Comparison of ENCODE assay signal across 21 cellular contexts in genomic region chr16:64589836-64590235, GRCh38.
DNase-seq lines count a peak whose midpoint lies in the region; ATAC-seq and TF ChIP-seq lines count a peak whose summit lies in the region.
"Had no signal": no experiment of that assay in that cellular context is flagged by ENCODE, and none has a peak within 500 bp of the region (broad histone marks: within the 10 kb centered on the region; RNA-seq: fewer than 3 reads in every experiment).

No MANE protein-coding gene starts in this region.

- H3K79me2 ChIP-seq in GM23248 (ENCODE audit: insufficient read depth) = no peaks in the 10 kb centered on the region

- 0 out of 2 replicates have a peak overlapping the region, but pooled peaks have one; percentile 4 for H3K9ac ChIP-seq in GM23248
- H3K9ac ChIP-seq: KMS-11 had no signal

- no peaks in the 10 kb centered on the region for H3K27me3 ChIP-seq in GM23248 (replicated peaks; ENCODE audit: insufficient read depth)
- H3K27me3 ChIP-seq: cardiac muscle cell, right lobe of liver had no signal

- WGBS in GM23248 (ENCODE audit: low coverage in 1 of 2, low lambda C conversion rate in 2 of 2, missing lambda C conversion rate in 2 of 2), 2 experiments = 5 to 9% methylated on average over 5 of the region's 5 CpGs

- DNase-seq in GM23248 (peak; percentile 93), amniotic stem cell (lab: John Stamatoyannopoulos, UW) (peak; percentile 29), fibroblast of villous mesenchyme (ENCODE audit: low read depth) (peak; percentile 46), stromal cell of bone marrow (ENCODE audit: low read depth) (peak; percentile 57), Right ventricle myocardium inferior (ENCODE audit: missing footprints) (no peak), NK-92 (lab: John Stamatoyannopoulos, UW; ENCODE audit: unreplicated experiment) (no peak)
- DNase-seq: activated CD4-positive, alpha-beta T cell treated with anti-CD3 and anti-CD28 coated beads, Interleukin-2, amount 10 ng/mL, durations not matched to agents 7 days and 5 days; activated naive CD4-positive, alpha-beta T cell treated with anti-CD3 and anti-CD28 coated beads for 36 hours; activated T-cell treated with anti-CD3 and anti-CD28 coated beads for 4 hours; CD4-positive, alpha-beta memory T cell; DMS79 treated with DMSO at 0.1 percent for 48 hours; effector CD8-positive, alpha-beta T cell; immature natural killer cell; NCI-H146; NCI-H510A; right lobe of liver; stimulated activated CD4-positive, alpha-beta T cell treated with anti-CD3 and anti-CD28 coated beads, Interleukin-4, amount 100 ng/mL, for 24 hours had no signal

- no peaks in the 10 kb centered on the region for H3K9me2 ChIP-seq in GM23248 (ENCODE audit: insufficient read depth)

- H2AFZ ChIP-seq in GM23248 = no peak overlapping the region

- H4K20me1 ChIP-seq in GM23248 (ENCODE audit: insufficient read depth) = no peaks in the 10 kb centered on the region

- intact Hi-C loops in Right ventricle myocardium inferior (cut with DNase I) = no loop called here

- H3F3A ChIP-seq in GM23248 (ENCODE audit: insufficient read depth) = peaks cover 15% of the 10 kb centered on the region

- peak overlapping the region; percentile 78 for H3K27ac ChIP-seq in GM23248
- H3K27ac ChIP-seq: cardiac muscle cell, KMS-11, right lobe of liver had no signal

- no peak for TF ChIP-seq CTCF in fibroblast of villous mesenchyme (IDR thresholded peaks at IDR 0.05; ENCODE audit: insufficient read depth, low read depth, low read length)

- ATAC-seq in GM18517 (IDR thresholded peaks at IDR 0.05; ENCODE audit: unreplicated experiment) (no peak), Right ventricle myocardium inferior (no peak)
- ATAC-seq: HCT116, right lobe of liver had no signal

- H3K9me3 ChIP-seq in GM23248 (ENCODE audit: low read depth) = peaks cover 4% of the 10 kb centered on the region
- H3K9me3 ChIP-seq: right lobe of liver had no signal

- H3K4me3 ChIP-seq in GM23248 = peak overlapping the region; percentile 13; the same call in 1 of the 2 replicates
- H3K4me3 ChIP-seq in fibroblast of villous mesenchyme (ENCODE audit: low read depth, low read length) = no peak overlapping the region
- H3K4me3 ChIP-seq: cardiac muscle cell, right lobe of liver had no signal

- H3K36me3 ChIP-seq in GM23248 (ENCODE audit: low read depth) = no peaks in the 10 kb centered on the region
- H3K36me3 ChIP-seq: cardiac muscle cell, right lobe of liver had no signal

- H3K4me2 ChIP-seq in GM23248 (ENCODE audit: unreplicated experiment) = peak overlapping the region; percentile 57
- H3K4me2 ChIP-seq: KMS-11 had no signal

- peaks cover 21% of the 10 kb centered on the region for H3K4me1 ChIP-seq in GM23248 (ENCODE audit: insufficient read depth)
- H3K4me1 ChIP-seq: right lobe of liver had no signal

- in situ Hi-C loops in GM23248 (cut with MboI) = no loop called here

Comparison
In these comparisons a context has a peak if more than half of its experiments do, and no peak if none do; other contexts are left out.
1. DNase-seq: peak in GM23248 (single experiment), amniotic stem cell (single experiment), fibroblast of villous mesenchyme (single experiment) and stromal cell of bone marrow (single experiment); none in Right ventricle myocardium inferior (single experiment) and NK-92 (single experiment).